25 cellular contexts compared by ENCODE assay signal in the genomic region with DNA sequence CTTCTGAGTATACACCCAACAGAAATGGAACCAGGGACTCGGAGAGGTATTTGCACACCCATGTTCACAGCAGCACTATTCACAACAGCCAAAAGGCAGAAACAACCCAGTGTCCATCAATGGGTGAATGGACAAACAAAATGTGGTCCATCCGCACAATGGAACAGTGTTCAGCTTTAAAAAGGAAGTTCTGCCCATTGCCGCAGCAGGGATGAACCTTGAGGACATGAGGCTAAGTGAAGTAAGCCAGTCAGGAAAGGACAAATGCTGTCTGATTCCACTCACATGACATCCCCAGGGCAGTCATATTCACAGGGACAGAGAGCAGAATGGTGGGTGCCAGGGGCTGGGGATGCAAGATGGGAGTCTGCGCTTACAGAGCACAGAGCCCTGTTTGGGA. TPM values are rescaled to one million over a fixed set of nuclear protein-coding genes. Genes with fewer than 3 reads are reported as not detected.
DNase-seq lines count a peak whose midpoint lies in the region; ATAC-seq and TF ChIP-seq lines count a peak whose summit lies in the region.
"Had no signal": no experiment of that assay in that cellular context is flagged by ENCODE, and none has a peak within 500 bp of the region (broad histone marks: within the 10 kb centered on the region; RNA-seq: fewer than 3 reads in every experiment).

No MANE protein-coding gene starts in this region.

- peak overlapping the region; percentile 41 to 84 (median 42) for H3K27ac Mint-ChIP-seq in CD4-positive, CD25-positive, alpha-beta regulatory T cell
- no peak overlapping the region for H3K27ac Mint-ChIP-seq in endothelial cell (ENCODE audit: unreplicated experiment)

- no peak for TF ChIP-seq CTCF in endothelial cell (IDR thresholded peaks at IDR 0.05; ENCODE audit: unreplicated experiment)

- H3K36me3 Mint-ChIP-seq in CD4-positive, CD25-positive, alpha-beta regulatory T cell, result no peaks in the 10 kb centered on the region
- peaks cover 12% of the 10 kb centered on the region for H3K36me3 Mint-ChIP-seq in endothelial cell (ENCODE audit: low read depth, unreplicated experiment)

- peaks cover 5 to 38% (median 29%) of the 10 kb centered on the region in 4 donors for H3K4me1 Mint-ChIP-seq in CD4-positive, CD25-positive, alpha-beta regulatory T cell
- H3K4me1 Mint-ChIP-seq in endothelial cell (ENCODE audit: unreplicated experiment), result peaks cover 24% of the 10 kb centered on the region

- no peak overlapping the region for H3K4me3 Mint-ChIP-seq in CD4-positive, CD25-positive, alpha-beta regulatory T cell
- peak overlapping the region; percentile 54 for H3K4me3 Mint-ChIP-seq in endothelial cell (ENCODE audit: unreplicated experiment)
- H3K4me3 Mint-ChIP-seq: activated naive CD8-positive, alpha-beta T cell treated with anti-CD3 and anti-CD28 coated beads, Interleukin-2, amount 50 U/mL, for 24 hours; activated T-helper 1 cell treated with anti-CD3 and anti-CD28 coated beads, Interleukin-12 subunit alpha, Interleukin-12 subunit beta, Interleukin-2, Interleukin-4 antibody, amounts not matched to agents 30 ng/mL and 10 ng/mL and 1 ng/mL, durations not matched to agents 14 hours and 24 hours and 36 hours; neural crest cell; stimulated activated naive CD8-positive, alpha-beta T cell treated with anti-CD3 and anti-CD28 coated beads, Interleukin-15, Interleukin-2, amounts not matched to agents 100 ng/mL and 50 ng/mL, for 24 hours had no signal

- no peaks in the 10 kb centered on the region for H3K27me3 Mint-ChIP-seq in CD4-positive, CD25-positive, alpha-beta regulatory T cell
- peaks cover 22% of the 10 kb centered on the region for H3K27me3 Mint-ChIP-seq in endothelial cell (ENCODE audit: unreplicated experiment)
- H3K27me3 Mint-ChIP-seq: activated naive CD8-positive, alpha-beta T cell treated with anti-CD3 and anti-CD28 coated beads, Interleukin-2, amount 50 U/mL, for 24 hours; stimulated activated naive CD8-positive, alpha-beta T cell treated with anti-CD3 and anti-CD28 coated beads, Interleukin-15, Interleukin-2, amounts not matched to agents 100 ng/mL and 50 ng/mL, for 24 hours had no signal

- H3K27me3 ChIP-seq in CD4-positive, CD25-positive, alpha-beta regulatory T cell (ENCODE audit: control insufficient read depth, insufficient read depth, low read length), result no peaks in the 10 kb centered on the region
- H3K27me3 ChIP-seq: left lung, right lobe of liver, thyroid gland had no signal

- no peak overlapping the region for H3K4me3 ChIP-seq in CD4-positive, CD25-positive, alpha-beta regulatory T cell (ENCODE audit: low read depth, low read length)
- H3K4me3 ChIP-seq: left lung, right lobe of liver, thyroid gland had no signal

- no peak for DNase-seq in CD4-positive, CD25-positive, alpha-beta regulatory T cell
- DNase-seq in endothelial cell (ENCODE audit: low spot score), result no peak
- DNase-seq in pons (ENCODE audit: low spot score), result peak; percentile 84
- DNase-seq in GDM1 (lab: John Stamatoyannopoulos, UW), result no peak
- no peak for DNase-seq in G401 (ENCODE audit: low spot score)
- DNase-seq: activated CD4-positive, alpha-beta T cell treated with anti-CD3 and anti-CD28 coated beads for 1 hour; activated naive CD8-positive, alpha-beta T cell treated with anti-CD3 and anti-CD28 coated beads, Interleukin-2, amount 50 U/mL, for 24 hours; cerebellar nuclear complex; GOT3; KBM-7; NCI-H146; NCI-H510A treated with DMSO at 0.1 percent for 48 hours; PC-3; right lobe of liver; Right ventricle myocardium superior; stimulated activated CD4-positive, alpha-beta T cell treated with anti-CD3 and anti-CD28 coated beads, Interleukin-4, amount 100 ng/mL, for 4 hours; SW 1271; thyroid gland had no signal

- H3K4me1 ChIP-seq in CD4-positive, CD25-positive, alpha-beta regulatory T cell (ENCODE audit: control insufficient read depth, insufficient read depth, low read length, poor library complexity, severe bottlenecking), result peaks cover 24% of the 10 kb centered on the region
- H3K4me1 ChIP-seq: parathyroid adenoma, right lobe of liver, thyroid gland had no signal

- in situ Hi-C loops in G401 (cut with HindIII; ENCODE audit: low sequenced_read_pairs), result no loop called here

- H3K27ac ChIP-seq in CD4-positive, CD25-positive, alpha-beta regulatory T cell (ENCODE audit: insufficient read depth, low read length, poor library complexity, severe bottlenecking), result no peak overlapping the region
- H3K27ac ChIP-seq in KOPT-K1 (ENCODE audit: low read depth, low read length, poor library complexity, severe bottlenecking), result peak overlapping the region; percentile 100
- H3K27ac ChIP-seq: left lung, parathyroid adenoma, right lobe of liver, thyroid gland had no signal

- H3K36me3 ChIP-seq in CD4-positive, CD25-positive, alpha-beta regulatory T cell (ENCODE audit: control insufficient read depth, insufficient read depth, low read length), result no peaks in the 10 kb centered on the region
- no peaks in the 10 kb centered on the region for H3K36me3 ChIP-seq in KOPT-K1 (ENCODE audit: insufficient read depth, low read length)
- H3K36me3 ChIP-seq: left lung, right lobe of liver, thyroid gland had no signal

- no peak for ATAC-seq in CD4-positive, CD25-positive, alpha-beta regulatory T cell (ENCODE audit: low read depth in 2 of 2)
- no peak for ATAC-seq in HG03280 (IDR thresholded peaks at IDR 0.05; ENCODE audit: unreplicated experiment)
- ATAC-seq: activated naive CD8-positive, alpha-beta T cell treated with anti-CD3 and anti-CD28 coated beads, Interleukin-2, amount 50 U/mL, for 24 hours; left lung; PC-3; right lobe of liver had no signal

- H3K9me3 ChIP-seq in CD4-positive, CD25-positive, alpha-beta regulatory T cell (ENCODE audit: control insufficient read depth in 2 of 2, low read length in 2 of 2), result no peaks in the 10 kb centered on the region
- no peaks in the 10 kb centered on the region for H3K9me3 ChIP-seq in KOPT-K1 (ENCODE audit: insufficient read depth, low read length, poor library complexity, severe bottlenecking)
- H3K9me3 ChIP-seq: left lung, right lobe of liver, thyroid gland had no signal

- H3K9me3 Mint-ChIP-seq in CD4-positive, CD25-positive, alpha-beta regulatory T cell, result no peaks in the 10 kb centered on the region
- H3K9me3 Mint-ChIP-seq in endothelial cell (ENCODE audit: unreplicated experiment), result no peaks in the 10 kb centered on the region
- H3K9me3 Mint-ChIP-seq: activated naive CD8-positive, alpha-beta T cell treated with anti-CD3 and anti-CD28 coated beads, Interleukin-2, amount 50 U/mL, for 24 hours; activated T-helper 1 cell treated with anti-CD3 and anti-CD28 coated beads, Interleukin-12 subunit alpha, Interleukin-12 subunit beta, Interleukin-2, Interleukin-4 antibody, amounts not matched to agents 30 ng/mL and 10 ng/mL and 1 ng/mL, durations not matched to agents 14 hours and 24 hours and 36 hours; neural crest cell; stimulated activated naive CD8-positive, alpha-beta T cell treated with anti-CD3 and anti-CD28 coated beads, Interleukin-15, Interleukin-2, amounts not matched to agents 100 ng/mL and 50 ng/mL, for 24 hours had no signal

RNA-seq across cellular contexts. Expression of gene IQSEC1, which starts 7.5 kb away (rescaled TPM):
- 131 TPM for total RNA-seq in CD4-positive, CD25-positive, alpha-beta regulatory T cell
- 10 to 100 TPM; 17.7 to 23.7 (median 21.0) TPM for polyA plus RNA-seq in CD4-positive, CD25-positive, alpha-beta regulatory T cell
- 75.3 TPM for total RNA-seq in endothelial cell (ENCODE audit: unreplicated experiment)
- 6.5 and 10.7 TPM in 2 replicates for total RNA-seq in G401 (2014; rRNA removed; shearing (Covaris generic))
